4 cellular contexts compared by ENCODE assay signal in genomic region chr1:44815926-44816325, GRCh38. TPM values are rescaled to one million over a fixed set of nuclear protein-coding genes. Genes with fewer than 3 reads are reported as not detected.
"Had no signal": no experiment of that assay in that cellular context is flagged by ENCODE, and none has a peak within 500 bp of the region (broad histone marks: within the 10 kb centered on the region; RNA-seq: fewer than 3 reads in every experiment).

No MANE protein-coding gene starts in this region.

RNA-seq across cellular contexts. Expression of gene DYNLT4, which starts 8.8 kb away (rescaled TPM):
- total RNA-seq: dermis blood vessel endothelial cell, gastrocnemius medialis, occipital lobe had no signal

RNA-seq across cellular contexts. Expression of gene BEST4, which starts 28.0 kb away (rescaled TPM):
- total RNA-seq: dermis blood vessel endothelial cell, psoas muscle had no signal
